ENCODE assay signal across 1 cellular context in genomic region chr19:8393192-8393870, GRCh38.
TF ChIP-seq lines count a peak whose summit lies in the region.

No MANE protein-coding gene starts in this region.

TF ChIP-seq in endothelial cell of umbilical vein, 7 proteins besides CTCF, POLR2A, EP300 and RAD21:
- TF ChIP-seq JUN (IDR thresholded peaks at IDR 0.05; ENCODE audit: borderline replicate concordance, insufficient read depth, insufficient read length, low read depth) = no peak
- TF ChIP-seq MYC (IDR thresholded peaks at IDR 0.05; ENCODE audit: low read depth, low read length) = no peak
- TF ChIP-seq POLR2AphosphoS5 (IDR thresholded peaks at IDR 0.05; ENCODE audit: insufficient read depth, low read depth, low read length) = no peak
- no peak for TF ChIP-seq FOS (IDR thresholded peaks at IDR 0.05; ENCODE audit: borderline replicate concordance, insufficient read depth, low read length)
- no peak for TF ChIP-seq EZH2 (IDR thresholded peaks at IDR 0.05; ENCODE audit: borderline replicate concordance, low read depth, low read length, severe bottlenecking)
- TF ChIP-seq GATA2 (IDR thresholded peaks at IDR 0.05; ENCODE audit: insufficient read depth, insufficient read length, low read depth, low read length) = no peak
